8 cellular contexts compared by ENCODE assay signal in genomic region chr6:159008656-159009288, GRCh38. TPM values are rescaled to one million over a fixed set of nuclear protein-coding genes. Genes with fewer than 3 reads are reported as not detected.
A peak's percentile ranks its signal among the peaks of the same experiment; 100 is the strongest.
DNase-seq lines count a peak whose midpoint lies in the region; ATAC-seq and TF ChIP-seq lines count a peak whose summit lies in the region.

No MANE protein-coding gene starts in this region.

- peak; percentile 49 for ATAC-seq in GM21367 (IDR thresholded peaks at IDR 0.05; ENCODE audit: unreplicated experiment)

- no peak overlapping the region for H3K27ac ChIP-seq in adrenal gland

- DNase-seq in DMS 273 (lab: John Stamatoyannopoulos, UW; ENCODE audit: unreplicated experiment) (peak; percentile 71), DMS 273 treated with DMSO at 0.1 percent for 48 hours (lab: John Stamatoyannopoulos, UW) (no peak), NB4 (ENCODE audit: low read depth) (peak; percentile 66), adrenal gland (no peak), kidney glomerular epithelial cell (lab: John Stamatoyannopoulos, UW) (peak; percentile 33), amygdala (lab: John Stamatoyannopoulos, UW) (no peak)
- DNase-seq in stimulated activated CD4-positive, alpha-beta T cell treated with anti-CD3 and anti-CD28 coated beads, Interleukin-4, amount 100 ng/mL, for 1 hour: no peak

- no peaks in the 10 kb centered on the region for H3K9me3 ChIP-seq in adrenal gland (replicated peaks in 1 of 3)

- no peak for TF ChIP-seq POLR2A in NB4 (IDR thresholded peaks at IDR 0.05; ENCODE audit: extremely low read depth, insufficient read length)
- no peak for TF ChIP-seq POLR2A in adrenal gland (IDR thresholded peaks at IDR 0.05)

- no peaks in the 10 kb centered on the region for H3K27me3 ChIP-seq in adrenal gland

- no peaks in the 10 kb centered on the region for H3K36me3 ChIP-seq in adrenal gland (replicated peaks in 1 of 2)

- peak; percentile 12 for TF ChIP-seq CTCF in NB4 (IDR thresholded peaks at IDR 0.05; ENCODE audit: low read depth, low read length)
- peak; percentile 24 to 56 (median 50) for TF ChIP-seq CTCF in adrenal gland (IDR thresholded peaks at IDR 0.05)

- no peak overlapping the region for H3K4me3 ChIP-seq in NB4 (ENCODE audit: low read depth, low read length)
- H3K4me3 ChIP-seq in adrenal gland: no peak overlapping the region

- intact Hi-C loops in adrenal gland (cut with DNase I): loop anchor here in 1 of 2 donors (10.0 kb wide), 1 partner anchor 126 kb away; no protein-coding TSS in a partner anchor

- H3K4me1 ChIP-seq in adrenal gland (replicated peaks in 1 of 2): no peaks in the 10 kb centered on the region

- 61 to 73% (median 66%) methylated on average over 10 of the region's 10 CpGs for WGBS in adrenal gland, 4 donors

RNA-seq across cellular contexts. Expression of gene RSPH3, which starts 8.8 kb away (rescaled TPM):
- total RNA-seq in adrenal gland: 10 to 100 TPM; 10.1 to 20.5 (median 14.0) TPM
- polyA plus RNA-seq in adrenal gland: 10 to 100 TPM in 1 of 3 donors, 1 to 10 TPM in 2; 3.4 to 13.6 (median 5.1) TPM

RNA-seq across cellular contexts. Expression of gene TAGAP, which starts 36.0 kb away (rescaled TPM):
- total RNA-seq in adrenal gland: 1 to 10 TPM; 2.2 to 7.3 (median 4.0) TPM
- polyA plus RNA-seq in adrenal gland: 1 to 10 TPM; 1.0 to 1.4 (median 1.3) TPM

Comparison
In these comparisons a context has a peak if more than half of its experiments do, and no peak if none do; other contexts are left out.
1. DNase-seq: peak in DMS 273 (single experiment), NB4 (single experiment) and kidney glomerular epithelial cell (single experiment); none in DMS 273 treated with DMSO at 0.1 percent for 48 hours (single experiment), adrenal gland (0 of 7), stimulated activated CD4-positive, alpha-beta T cell treated with anti-CD3 and anti-CD28 coated beads, Interleukin-4, amount 100 ng/mL, for 1 hour (single experiment) and amygdala (0 of 56).